Comparison of ENCODE assay signal across 1 cellular context in genomic region chr16:27756206-27756970, GRCh38.
TF ChIP-seq lines count a peak whose summit lies in the region.

No MANE protein-coding gene starts in this region.

TF ChIP-seq in K562, 482 proteins besides CTCF, POLR2A, EP300 and RAD21 (continued from another document and continues in another):
- TF ChIP-seq PHF8 (IDR thresholded peaks at IDR 0.05; ENCODE audit: borderline replicate concordance, low read length) (no peak), MXI1 (IDR thresholded peaks at IDR 0.05; ENCODE audit: low read depth, low read length) (no peak), ZNF75A (CRISPR knock-in tag; IDR thresholded peaks at IDR 0.05) (no peak), ZNF444 (CRISPR knock-in tag; IDR thresholded peaks at IDR 0.05) (no peak), NCOA6 (IDR thresholded peaks at IDR 0.05) (no peak), CHD2 (IDR thresholded peaks at IDR 0.05; ENCODE audit: low read depth, low read length) (no peak), RBM14 (IDR thresholded peaks at IDR 0.05; ENCODE audit: borderline replicate concordance, insufficient read depth, low read depth, low read length) (no peak), CXXC5 (CRISPR knock-in tag; IDR thresholded peaks at IDR 0.05) (peak; percentile 33), CHD1 (IDR thresholded peaks at IDR 0.05; ENCODE audit: low read length) (no peak), LEF1 (IDR thresholded peaks at IDR 0.05) (no peak; the same call in 1 of the 2 replicates), NFYB (IDR thresholded peaks at IDR 0.05; ENCODE audit: extremely low read depth, insufficient read length) (no peak), ARID1B (IDR thresholded peaks at IDR 0.05) (peak; percentile 93), BCOR (IDR thresholded peaks at IDR 0.05) (peak; percentile 67; the same call in 1 of the 2 replicates), ZBTB34 (CRISPR knock-in tag; IDR thresholded peaks at IDR 0.05) (no peak), ZBTB43 (CRISPR knock-in tag; IDR thresholded peaks at IDR 0.05) (no peak), HMBOX1 (IDR thresholded peaks at IDR 0.05) (no peak), ZNF140 (CRISPR knock-in tag; IDR thresholded peaks at IDR 0.05) (no peak), NFIC (IDR thresholded peaks at IDR 0.05) (peak; percentile 60), CEBPG (CRISPR knock-in tag; IDR thresholded peaks at IDR 0.05) (no peak; the same call in 1 of the 2 replicates), CEBPG (tag; conservative IDR thresholded peaks at IDR 0.05 in 1 of 2, IDR thresholded peaks at IDR 0.05 in 1 of 2) (no peak), CREBBP (IDR thresholded peaks at IDR 0.05; ENCODE audit: low read depth, low read length) (no peak), SMARCA5 (IDR thresholded peaks at IDR 0.05) (peak; percentile 76; the same call in 1 of the 2 replicates), ZEB2 (IDR thresholded peaks at IDR 0.05) (no peak), GTF3C2 (IDR thresholded peaks at IDR 0.05; ENCODE audit: borderline replicate concordance, extremely low read depth, insufficient read length) (no peak), ZSCAN29 (IDR thresholded peaks at IDR 0.05) (no peak), TCF7 (IDR thresholded peaks at IDR 0.05; ENCODE audit: borderline replicate concordance) (no peak), SMAD1 (IDR thresholded peaks at IDR 0.05; ENCODE audit: low read depth, low read length, partially characterized antibody) (no peak), ZNF408 (CRISPR knock-in tag; IDR thresholded peaks at IDR 0.05; ENCODE audit: low read depth) (no peak), ZNF584 (CRISPR knock-in tag; IDR thresholded peaks at IDR 0.05; ENCODE audit: low read depth) (no peak), IRF1 (CRISPR knock-in tag; IDR thresholded peaks at IDR 0.05; ENCODE audit: borderline replicate concordance) (no peak), DDX20 (tag; IDR thresholded peaks at IDR 0.05; ENCODE audit: low read depth) (no peak), SIX5 (IDR thresholded peaks at IDR 0.05; ENCODE audit: borderline replicate concordance in 1 of 2, insufficient read depth in 1 of 2, low read depth in 1 of 2, low read length in 2 of 2) (no peak), ZNF699 (CRISPR knock-in tag; IDR thresholded peaks at IDR 0.05; ENCODE audit: insufficient replicate concordance) (no peak), DNMT1 (IDR thresholded peaks at IDR 0.05) (no peak), KDM4B (IDR thresholded peaks at IDR 0.05; ENCODE audit: borderline replicate concordance in 2 of 2, low read depth in 1 of 2) (no peak)
- TF ChIP-seq, protein P1, sequence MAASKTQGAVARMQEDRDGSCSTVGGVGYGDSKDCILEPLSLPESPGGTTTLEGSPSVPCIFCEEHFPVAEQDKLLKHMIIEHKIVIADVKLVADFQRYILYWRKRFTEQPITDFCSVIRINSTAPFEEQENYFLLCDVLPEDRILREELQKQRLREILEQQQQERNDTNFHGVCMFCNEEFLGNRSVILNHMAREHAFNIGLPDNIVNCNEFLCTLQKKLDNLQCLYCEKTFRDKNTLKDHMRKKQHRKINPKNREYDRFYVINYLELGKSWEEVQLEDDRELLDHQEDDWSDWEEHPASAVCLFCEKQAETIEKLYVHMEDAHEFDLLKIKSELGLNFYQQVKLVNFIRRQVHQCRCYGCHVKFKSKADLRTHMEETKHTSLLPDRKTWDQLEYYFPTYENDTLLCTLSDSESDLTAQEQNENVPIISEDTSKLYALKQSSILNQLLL (CRISPR knock-in tag; IDR thresholded peaks at IDR 0.05; ENCODE audit: borderline replicate concordance): no peak
- TF ChIP-seq, protein P2, sequence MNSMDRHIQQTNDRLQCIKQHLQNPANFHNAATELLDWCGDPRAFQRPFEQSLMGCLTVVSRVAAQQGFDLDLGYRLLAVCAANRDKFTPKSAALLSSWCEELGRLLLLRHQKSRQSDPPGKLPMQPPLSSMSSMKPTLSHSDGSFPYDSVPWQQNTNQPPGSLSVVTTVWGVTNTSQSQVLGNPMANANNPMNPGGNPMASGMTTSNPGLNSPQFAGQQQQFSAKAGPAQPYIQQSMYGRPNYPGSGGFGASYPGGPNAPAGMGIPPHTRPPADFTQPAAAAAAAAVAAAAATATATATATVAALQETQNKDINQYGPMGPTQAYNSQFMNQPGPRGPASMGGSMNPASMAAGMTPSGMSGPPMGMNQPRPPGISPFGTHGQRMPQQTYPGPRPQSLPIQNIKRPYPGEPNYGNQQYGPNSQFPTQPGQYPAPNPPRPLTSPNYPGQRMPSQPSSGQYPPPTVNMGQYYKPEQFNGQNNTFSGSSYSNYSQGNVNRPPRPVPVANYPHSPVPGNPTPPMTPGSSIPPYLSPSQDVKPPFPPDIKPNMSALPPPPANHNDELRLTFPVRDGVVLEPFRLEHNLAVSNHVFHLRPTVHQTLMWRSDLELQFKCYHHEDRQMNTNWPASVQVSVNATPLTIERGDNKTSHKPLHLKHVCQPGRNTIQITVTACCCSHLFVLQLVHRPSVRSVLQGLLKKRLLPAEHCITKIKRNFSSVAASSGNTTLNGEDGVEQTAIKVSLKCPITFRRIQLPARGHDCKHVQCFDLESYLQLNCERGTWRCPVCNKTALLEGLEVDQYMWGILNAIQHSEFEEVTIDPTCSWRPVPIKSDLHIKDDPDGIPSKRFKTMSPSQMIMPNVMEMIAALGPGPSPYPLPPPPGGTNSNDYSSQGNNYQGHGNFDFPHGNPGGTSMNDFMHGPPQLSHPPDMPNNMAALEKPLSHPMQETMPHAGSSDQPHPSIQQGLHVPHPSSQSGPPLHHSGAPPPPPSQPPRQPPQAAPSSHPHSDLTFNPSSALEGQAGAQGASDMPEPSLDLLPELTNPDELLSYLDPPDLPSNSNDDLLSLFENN (IDR thresholded peaks at IDR 0.05; ENCODE audit: low read depth in 2 of 2, low read length in 2 of 2): no peak
- TF ChIP-seq, protein P3, sequence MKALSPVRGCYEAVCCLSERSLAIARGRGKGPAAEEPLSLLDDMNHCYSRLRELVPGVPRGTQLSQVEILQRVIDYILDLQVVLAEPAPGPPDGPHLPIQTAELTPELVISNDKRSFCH (CRISPR knock-in tag; IDR thresholded peaks at IDR 0.05): no peak
- TF ChIP-seq, protein P3 (tag; IDR thresholded peaks at IDR 0.05): no peak
- TF ChIP-seq, protein P4, sequence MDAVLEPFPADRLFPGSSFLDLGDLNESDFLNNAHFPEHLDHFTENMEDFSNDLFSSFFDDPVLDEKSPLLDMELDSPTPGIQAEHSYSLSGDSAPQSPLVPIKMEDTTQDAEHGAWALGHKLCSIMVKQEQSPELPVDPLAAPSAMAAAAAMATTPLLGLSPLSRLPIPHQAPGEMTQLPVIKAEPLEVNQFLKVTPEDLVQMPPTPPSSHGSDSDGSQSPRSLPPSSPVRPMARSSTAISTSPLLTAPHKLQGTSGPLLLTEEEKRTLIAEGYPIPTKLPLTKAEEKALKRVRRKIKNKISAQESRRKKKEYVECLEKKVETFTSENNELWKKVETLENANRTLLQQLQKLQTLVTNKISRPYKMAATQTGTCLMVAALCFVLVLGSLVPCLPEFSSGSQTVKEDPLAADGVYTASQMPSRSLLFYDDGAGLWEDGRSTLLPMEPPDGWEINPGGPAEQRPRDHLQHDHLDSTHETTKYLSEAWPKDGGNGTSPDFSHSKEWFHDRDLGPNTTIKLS (IDR thresholded peaks at IDR 0.05; ENCODE audit: borderline replicate concordance, low read depth): no peak
- TF ChIP-seq, protein P5, sequence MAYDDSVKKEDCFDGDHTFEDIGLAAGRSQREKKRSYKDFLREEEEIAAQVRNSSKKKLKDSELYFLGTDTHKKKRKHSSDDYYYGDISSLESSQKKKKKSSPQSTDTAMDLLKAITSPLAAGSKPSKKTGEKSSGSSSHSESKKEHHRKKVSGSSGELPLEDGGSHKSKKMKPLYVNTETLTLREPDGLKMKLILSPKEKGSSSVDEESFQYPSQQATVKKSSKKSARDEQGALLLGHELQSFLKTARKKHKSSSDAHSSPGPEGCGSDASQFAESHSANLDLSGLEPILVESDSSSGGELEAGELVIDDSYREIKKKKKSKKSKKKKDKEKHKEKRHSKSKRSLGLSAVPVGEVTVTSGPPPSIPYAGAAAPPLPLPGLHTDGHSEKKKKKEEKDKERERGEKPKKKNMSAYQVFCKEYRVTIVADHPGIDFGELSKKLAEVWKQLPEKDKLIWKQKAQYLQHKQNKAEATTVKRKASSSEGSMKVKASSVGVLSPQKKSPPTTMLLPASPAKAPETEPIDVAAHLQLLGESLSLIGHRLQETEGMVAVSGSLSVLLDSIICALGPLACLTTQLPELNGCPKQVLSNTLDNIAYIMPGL (CRISPR knock-in tag; IDR thresholded peaks at IDR 0.05): no peak
- TF ChIP-seq, protein P6, sequence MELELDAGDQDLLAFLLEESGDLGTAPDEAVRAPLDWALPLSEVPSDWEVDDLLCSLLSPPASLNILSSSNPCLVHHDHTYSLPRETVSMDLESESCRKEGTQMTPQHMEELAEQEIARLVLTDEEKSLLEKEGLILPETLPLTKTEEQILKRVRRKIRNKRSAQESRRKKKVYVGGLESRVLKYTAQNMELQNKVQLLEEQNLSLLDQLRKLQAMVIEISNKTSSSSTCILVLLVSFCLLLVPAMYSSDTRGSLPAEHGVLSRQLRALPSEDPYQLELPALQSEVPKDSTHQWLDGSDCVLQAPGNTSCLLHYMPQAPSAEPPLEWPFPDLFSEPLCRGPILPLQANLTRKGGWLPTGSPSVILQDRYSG (tag; conservative IDR thresholded peaks at IDR 0.05; ENCODE audit: low read depth): no peak
- TF ChIP-seq, protein P7, sequence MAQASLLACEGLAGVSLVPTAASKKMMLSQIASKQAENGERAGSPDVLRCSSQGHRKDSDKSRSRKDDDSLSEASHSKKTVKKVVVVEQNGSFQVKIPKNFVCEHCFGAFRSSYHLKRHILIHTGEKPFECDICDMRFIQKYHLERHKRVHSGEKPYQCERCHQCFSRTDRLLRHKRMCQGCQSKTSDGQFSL (CRISPR knock-in tag; IDR thresholded peaks at IDR 0.05): no peak
- TF ChIP-seq, protein P7 (tag; IDR thresholded peaks at IDR 0.05): no peak
- TF ChIP-seq, protein P8, sequence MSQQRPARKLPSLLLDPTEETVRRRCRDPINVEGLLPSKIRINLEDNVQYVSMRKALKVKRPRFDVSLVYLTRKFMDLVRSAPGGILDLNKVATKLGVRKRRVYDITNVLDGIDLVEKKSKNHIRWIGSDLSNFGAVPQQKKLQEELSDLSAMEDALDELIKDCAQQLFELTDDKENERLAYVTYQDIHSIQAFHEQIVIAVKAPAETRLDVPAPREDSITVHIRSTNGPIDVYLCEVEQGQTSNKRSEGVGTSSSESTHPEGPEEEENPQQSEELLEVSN (IDR thresholded peaks at IDR 0.05; ENCODE audit: borderline replicate concordance in 1 of 2, extremely low read depth in 1 of 2, insufficient read depth in 1 of 2, insufficient read length in 1 of 2, low read depth in 1 of 2, low read length in 1 of 2, poor library complexity in 1 of 2, severe bottlenecking in 1 of 2): no peak
